In the genomic region with DNA sequence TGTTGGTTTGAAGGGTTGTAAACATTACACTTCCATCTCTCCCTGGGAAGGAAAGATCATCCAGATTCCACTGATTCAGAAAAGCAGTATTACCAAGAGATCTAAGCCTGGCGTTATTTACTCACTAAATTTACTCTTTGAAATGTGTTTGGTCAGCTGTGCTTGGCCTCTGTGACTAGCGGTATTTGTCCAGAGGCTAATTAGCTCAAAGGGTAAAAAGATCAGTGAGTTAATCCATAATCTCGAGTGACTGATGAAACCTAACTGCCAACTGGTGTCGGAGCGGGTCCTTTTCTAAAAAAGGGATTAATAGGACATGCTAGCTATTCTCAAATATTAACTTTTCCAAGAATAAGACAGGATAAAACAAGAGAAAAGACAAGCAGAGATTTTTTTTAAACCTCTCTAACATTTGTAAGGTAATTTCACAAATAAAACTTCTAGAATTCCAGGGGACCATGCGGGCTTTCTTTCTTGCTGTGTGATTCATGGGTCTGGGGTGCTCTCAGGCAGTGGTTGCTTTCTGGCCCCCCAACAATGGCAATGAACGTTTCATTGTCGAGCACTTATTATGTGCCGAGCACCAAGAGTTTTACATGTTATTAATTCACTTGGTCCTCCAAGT, we compare ENCODE assay signal across 1 cellular context.
TF ChIP-seq lines count a peak whose summit lies in the region.

No MANE protein-coding gene starts in this region.

TF ChIP-seq in HepG2, 621 proteins besides CTCF, POLR2A, EP300 and RAD21 (continued from another document and continues in another):
- TF ChIP-seq HMGXB3 (CRISPR knock-in tag; IDR thresholded peaks at IDR 0.05; ENCODE audit: borderline replicate concordance) (peak; percentile 58; the same call in 1 of the 2 replicates), ZNF660 (CRISPR knock-in tag; IDR thresholded peaks at IDR 0.05; ENCODE audit: borderline replicate concordance, low read depth) (no peak), HHEX (CRISPR knock-in tag; IDR thresholded peaks at IDR 0.05) (peak; percentile 97), ZNF781 (CRISPR knock-in tag; IDR thresholded peaks at IDR 0.05; ENCODE audit: borderline replicate concordance, not compliant biosample characterization) (no peak), CBFB (CRISPR knock-in tag; IDR thresholded peaks at IDR 0.05) (peak; percentile 81; the same call in 1 of the 2 replicates), FOSL1 (CRISPR knock-in tag; IDR thresholded peaks at IDR 0.05; ENCODE audit: borderline replicate concordance) (peak; percentile 71; the same call in 1 of the 2 replicates), MED13 (CRISPR knock-in tag; IDR thresholded peaks at IDR 0.05) (peak; percentile 81; the same call in 1 of the 2 replicates), ZNF10 (CRISPR knock-in tag; IDR thresholded peaks at IDR 0.05; ENCODE audit: borderline replicate concordance, low read depth) (no peak), ZNF253 (CRISPR knock-in tag; IDR thresholded peaks at IDR 0.05; ENCODE audit: borderline replicate concordance) (no peak), MBD4 (IDR thresholded peaks at IDR 0.05; ENCODE audit: borderline replicate concordance, low read length) (peak; percentile 95), FOXK2 (IDR thresholded peaks at IDR 0.05) (peak; percentile 69), HDAC1 (CRISPR knock-in tag; IDR thresholded peaks at IDR 0.05) (peak; percentile 74; the same call in 1 of the 2 replicates), SMAD1 (CRISPR knock-in tag; IDR thresholded peaks at IDR 0.05; ENCODE audit: borderline replicate concordance, low read depth) (no peak), ZNF20 (CRISPR knock-in tag; IDR thresholded peaks at IDR 0.05) (peak; percentile 26; the same call in 1 of the 2 replicates), GATAD1 (CRISPR knock-in tag; IDR thresholded peaks at IDR 0.05) (peak; percentile 65), ZNF792 (CRISPR knock-in tag; IDR thresholded peaks at IDR 0.05) (0 out of 2 replicates have a peak, but pooled peaks have one; percentile 40), SNAPC2 (CRISPR knock-in tag; IDR thresholded peaks at IDR 0.05) (0 out of 2 replicates have a peak, but pooled peaks have one; percentile 27), PHF21A (CRISPR knock-in tag; IDR thresholded peaks at IDR 0.05) (peak; percentile 58; the same call in 1 of the 2 replicates), NR2F2 (IDR thresholded peaks at IDR 0.05; ENCODE audit: borderline replicate concordance, low read depth) (peak; percentile 99), ARNT2 (CRISPR knock-in tag; IDR thresholded peaks at IDR 0.05; ENCODE audit: low read depth) (peak; percentile 55; the same call in 1 of the 2 replicates), ATF3 (CRISPR knock-in tag; IDR thresholded peaks at IDR 0.05) (peak; percentile 76), YY1 (IDR thresholded peaks at IDR 0.05; ENCODE audit: insufficient read depth, insufficient replicate concordance, low read depth, low read length) (no peak), TCF7L2 (IDR thresholded peaks at IDR 0.05; ENCODE audit: low read depth, low read length) (peak; percentile 97), HMGXB4 (CRISPR knock-in tag; IDR thresholded peaks at IDR 0.05; ENCODE audit: borderline replicate concordance in 1 of 2, low read depth in 1 of 2) (no peak), TBX2 (CRISPR knock-in tag; IDR thresholded peaks at IDR 0.05; ENCODE audit: borderline replicate concordance) (peak; percentile 95), CEBPB (IDR thresholded peaks at IDR 0.05; ENCODE audit: borderline replicate concordance, low read depth, low read length) (peak; percentile 6; the same call in 1 of the 2 replicates), HMG20A (CRISPR knock-in tag; IDR thresholded peaks at IDR 0.05; ENCODE audit: borderline replicate concordance) (peak; percentile 99), IRX3 (CRISPR knock-in tag; IDR thresholded peaks at IDR 0.05; ENCODE audit: borderline replicate concordance, low read depth) (no peak), PRDM15 (CRISPR knock-in tag; IDR thresholded peaks at IDR 0.05) (no peak; the same call in 1 of the 2 replicates), ZNF597 (CRISPR knock-in tag; IDR thresholded peaks at IDR 0.05) (no peak), ATF7 (IDR thresholded peaks at IDR 0.05) (peak; percentile 35; the same call in 1 of the 2 replicates), ATF7 (CRISPR knock-in tag; IDR thresholded peaks at IDR 0.05) (peak; percentile 52; the same call in 1 of the 2 replicates), HDAC2 (CRISPR knock-in tag; IDR thresholded peaks at IDR 0.05) (peak; percentile 99), ZFP91 (CRISPR knock-in tag; IDR thresholded peaks at IDR 0.05; ENCODE audit: borderline replicate concordance) (no peak), ZNF737 (CRISPR knock-in tag; IDR thresholded peaks at IDR 0.05; ENCODE audit: borderline replicate concordance) (no peak), ZKSCAN8 (CRISPR knock-in tag; IDR thresholded peaks at IDR 0.05; ENCODE audit: borderline replicate concordance) (peak; percentile 82; the same call in 1 of the 2 replicates), BHLHE40 (IDR thresholded peaks at IDR 0.05; ENCODE audit: low read length) (peak; percentile 81), ATF7-NPFF (CRISPR knock-in tag; IDR thresholded peaks at IDR 0.05; ENCODE audit: low read depth) (no peak), HES4 (CRISPR knock-in tag; IDR thresholded peaks at IDR 0.05; ENCODE audit: borderline replicate concordance) (no peak), ZNF629 (CRISPR knock-in tag; conservative IDR thresholded peaks at IDR 0.05) (peak; percentile 27; the same call in 1 of the 2 replicates), TBP (CRISPR knock-in tag; IDR thresholded peaks at IDR 0.05) (no peak), ESRRA (CRISPR knock-in tag; IDR thresholded peaks at IDR 0.05; ENCODE audit: low read depth) (peak; percentile 48; the same call in 1 of the 2 replicates), ZNF7 (CRISPR knock-in tag; IDR thresholded peaks at IDR 0.05) (peak; percentile 63), FOXJ3 (CRISPR knock-in tag; IDR thresholded peaks at IDR 0.05; ENCODE audit: borderline replicate concordance) (peak; percentile 92), JUN (CRISPR knock-in tag; IDR thresholded peaks at IDR 0.05) (peak; percentile 92), MEIS2 (CRISPR knock-in tag; IDR thresholded peaks at IDR 0.05) (peak; percentile 92; the same call in 1 of the 2 replicates), ZBTB7B (CRISPR knock-in tag; IDR thresholded peaks at IDR 0.05) (peak; percentile 57; the same call in 1 of the 2 replicates), SYNCRIP (IDR thresholded peaks at IDR 0.05; ENCODE audit: insufficient read depth, low read depth, low read length) (no peak)
- TF ChIP-seq, protein P1, sequence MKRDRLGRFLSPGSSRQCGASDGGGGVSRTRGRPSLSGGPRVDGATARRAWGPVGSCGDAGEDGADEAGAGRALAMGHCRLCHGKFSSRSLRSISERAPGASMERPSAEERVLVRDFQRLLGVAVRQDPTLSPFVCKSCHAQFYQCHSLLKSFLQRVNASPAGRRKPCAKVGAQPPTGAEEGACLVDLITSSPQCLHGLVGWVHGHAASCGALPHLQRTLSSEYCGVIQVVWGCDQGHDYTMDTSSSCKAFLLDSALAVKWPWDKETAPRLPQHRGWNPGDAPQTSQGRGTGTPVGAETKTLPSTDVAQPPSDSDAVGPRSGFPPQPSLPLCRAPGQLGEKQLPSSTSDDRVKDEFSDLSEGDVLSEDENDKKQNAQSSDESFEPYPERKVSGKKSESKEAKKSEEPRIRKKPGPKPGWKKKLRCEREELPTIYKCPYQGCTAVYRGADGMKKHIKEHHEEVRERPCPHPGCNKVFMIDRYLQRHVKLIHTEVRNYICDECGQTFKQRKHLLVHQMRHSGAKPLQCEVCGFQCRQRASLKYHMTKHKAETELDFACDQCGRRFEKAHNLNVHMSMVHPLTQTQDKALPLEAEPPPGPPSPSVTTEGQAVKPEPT (CRISPR knock-in tag; IDR thresholded peaks at IDR 0.05; ENCODE audit: low read depth) = no peak
